1 cellular context compared by ENCODE assay signal in the genomic region with DNA sequence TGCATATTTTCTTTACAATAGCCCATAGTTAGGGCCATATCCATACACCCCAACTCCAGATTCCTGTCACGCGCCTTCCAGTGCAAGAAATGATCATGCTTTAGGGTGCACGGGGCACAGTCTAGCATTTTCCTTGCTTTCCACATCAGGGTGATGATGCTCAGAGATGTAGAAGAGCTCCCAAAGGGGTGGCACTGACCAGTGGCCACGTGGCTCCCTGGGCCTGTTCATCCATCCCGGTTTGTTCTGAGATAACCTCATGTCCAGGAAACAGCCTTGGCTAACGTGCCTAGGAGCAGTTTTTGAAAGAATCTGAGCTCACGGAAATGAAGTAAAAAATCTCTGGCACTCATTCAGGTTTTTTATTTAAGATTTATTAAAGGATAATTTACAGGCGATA.
TF ChIP-seq lines count a peak whose summit lies in the region.

No MANE protein-coding gene starts in this region.

TF ChIP-seq in H1, 55 proteins besides CTCF, POLR2A, EP300 and RAD21:
- TF ChIP-seq CHD1 (IDR thresholded peaks at IDR 0.05; ENCODE audit: low read depth, low read length) (no peak), SIX5 (IDR thresholded peaks at IDR 0.05; ENCODE audit: low read depth, low read length) (no peak), CBX5 (IDR thresholded peaks at IDR 0.05; ENCODE audit: low read depth, low read length) (no peak), KDM1A (IDR thresholded peaks at IDR 0.05; ENCODE audit: borderline replicate concordance, low read length) (no peak), JUN (IDR thresholded peaks at IDR 0.05; ENCODE audit: low read depth, low read length) (no peak), EGR1 (IDR thresholded peaks at IDR 0.05; ENCODE audit: borderline replicate concordance, low read depth, low read length) (no peak), NRF1 (IDR thresholded peaks at IDR 0.05; ENCODE audit: low read depth, low read length) (no peak), GABPA (IDR thresholded peaks at IDR 0.05; ENCODE audit: borderline replicate concordance, insufficient read depth, low read length) (no peak), PHF8 (conservative IDR thresholded peaks at IDR 0.05; ENCODE audit: low read depth, low read length) (no peak), CBX8 (IDR thresholded peaks at IDR 0.05; ENCODE audit: borderline replicate concordance, low read depth, low read length) (no peak), EZH2 (IDR thresholded peaks at IDR 0.05; ENCODE audit: low read depth, low read length, severe bottlenecking) (no peak), TAF1 (IDR thresholded peaks at IDR 0.05; ENCODE audit: low read depth, low read length) (no peak), TBP (IDR thresholded peaks at IDR 0.05; ENCODE audit: low read depth, low read length) (no peak), SIN3A (conservative IDR thresholded peaks at IDR 0.05 in 1 of 2, IDR thresholded peaks at IDR 0.05 in 1 of 2; ENCODE audit: low read depth in 1 of 2, low read length in 2 of 2) (no peak), RNF2 (IDR thresholded peaks at IDR 0.05; ENCODE audit: borderline replicate concordance, low read depth, low read length, missing control alignments, poor library complexity, severe bottlenecking) (no peak)
- TF ChIP-seq, protein P1, sequence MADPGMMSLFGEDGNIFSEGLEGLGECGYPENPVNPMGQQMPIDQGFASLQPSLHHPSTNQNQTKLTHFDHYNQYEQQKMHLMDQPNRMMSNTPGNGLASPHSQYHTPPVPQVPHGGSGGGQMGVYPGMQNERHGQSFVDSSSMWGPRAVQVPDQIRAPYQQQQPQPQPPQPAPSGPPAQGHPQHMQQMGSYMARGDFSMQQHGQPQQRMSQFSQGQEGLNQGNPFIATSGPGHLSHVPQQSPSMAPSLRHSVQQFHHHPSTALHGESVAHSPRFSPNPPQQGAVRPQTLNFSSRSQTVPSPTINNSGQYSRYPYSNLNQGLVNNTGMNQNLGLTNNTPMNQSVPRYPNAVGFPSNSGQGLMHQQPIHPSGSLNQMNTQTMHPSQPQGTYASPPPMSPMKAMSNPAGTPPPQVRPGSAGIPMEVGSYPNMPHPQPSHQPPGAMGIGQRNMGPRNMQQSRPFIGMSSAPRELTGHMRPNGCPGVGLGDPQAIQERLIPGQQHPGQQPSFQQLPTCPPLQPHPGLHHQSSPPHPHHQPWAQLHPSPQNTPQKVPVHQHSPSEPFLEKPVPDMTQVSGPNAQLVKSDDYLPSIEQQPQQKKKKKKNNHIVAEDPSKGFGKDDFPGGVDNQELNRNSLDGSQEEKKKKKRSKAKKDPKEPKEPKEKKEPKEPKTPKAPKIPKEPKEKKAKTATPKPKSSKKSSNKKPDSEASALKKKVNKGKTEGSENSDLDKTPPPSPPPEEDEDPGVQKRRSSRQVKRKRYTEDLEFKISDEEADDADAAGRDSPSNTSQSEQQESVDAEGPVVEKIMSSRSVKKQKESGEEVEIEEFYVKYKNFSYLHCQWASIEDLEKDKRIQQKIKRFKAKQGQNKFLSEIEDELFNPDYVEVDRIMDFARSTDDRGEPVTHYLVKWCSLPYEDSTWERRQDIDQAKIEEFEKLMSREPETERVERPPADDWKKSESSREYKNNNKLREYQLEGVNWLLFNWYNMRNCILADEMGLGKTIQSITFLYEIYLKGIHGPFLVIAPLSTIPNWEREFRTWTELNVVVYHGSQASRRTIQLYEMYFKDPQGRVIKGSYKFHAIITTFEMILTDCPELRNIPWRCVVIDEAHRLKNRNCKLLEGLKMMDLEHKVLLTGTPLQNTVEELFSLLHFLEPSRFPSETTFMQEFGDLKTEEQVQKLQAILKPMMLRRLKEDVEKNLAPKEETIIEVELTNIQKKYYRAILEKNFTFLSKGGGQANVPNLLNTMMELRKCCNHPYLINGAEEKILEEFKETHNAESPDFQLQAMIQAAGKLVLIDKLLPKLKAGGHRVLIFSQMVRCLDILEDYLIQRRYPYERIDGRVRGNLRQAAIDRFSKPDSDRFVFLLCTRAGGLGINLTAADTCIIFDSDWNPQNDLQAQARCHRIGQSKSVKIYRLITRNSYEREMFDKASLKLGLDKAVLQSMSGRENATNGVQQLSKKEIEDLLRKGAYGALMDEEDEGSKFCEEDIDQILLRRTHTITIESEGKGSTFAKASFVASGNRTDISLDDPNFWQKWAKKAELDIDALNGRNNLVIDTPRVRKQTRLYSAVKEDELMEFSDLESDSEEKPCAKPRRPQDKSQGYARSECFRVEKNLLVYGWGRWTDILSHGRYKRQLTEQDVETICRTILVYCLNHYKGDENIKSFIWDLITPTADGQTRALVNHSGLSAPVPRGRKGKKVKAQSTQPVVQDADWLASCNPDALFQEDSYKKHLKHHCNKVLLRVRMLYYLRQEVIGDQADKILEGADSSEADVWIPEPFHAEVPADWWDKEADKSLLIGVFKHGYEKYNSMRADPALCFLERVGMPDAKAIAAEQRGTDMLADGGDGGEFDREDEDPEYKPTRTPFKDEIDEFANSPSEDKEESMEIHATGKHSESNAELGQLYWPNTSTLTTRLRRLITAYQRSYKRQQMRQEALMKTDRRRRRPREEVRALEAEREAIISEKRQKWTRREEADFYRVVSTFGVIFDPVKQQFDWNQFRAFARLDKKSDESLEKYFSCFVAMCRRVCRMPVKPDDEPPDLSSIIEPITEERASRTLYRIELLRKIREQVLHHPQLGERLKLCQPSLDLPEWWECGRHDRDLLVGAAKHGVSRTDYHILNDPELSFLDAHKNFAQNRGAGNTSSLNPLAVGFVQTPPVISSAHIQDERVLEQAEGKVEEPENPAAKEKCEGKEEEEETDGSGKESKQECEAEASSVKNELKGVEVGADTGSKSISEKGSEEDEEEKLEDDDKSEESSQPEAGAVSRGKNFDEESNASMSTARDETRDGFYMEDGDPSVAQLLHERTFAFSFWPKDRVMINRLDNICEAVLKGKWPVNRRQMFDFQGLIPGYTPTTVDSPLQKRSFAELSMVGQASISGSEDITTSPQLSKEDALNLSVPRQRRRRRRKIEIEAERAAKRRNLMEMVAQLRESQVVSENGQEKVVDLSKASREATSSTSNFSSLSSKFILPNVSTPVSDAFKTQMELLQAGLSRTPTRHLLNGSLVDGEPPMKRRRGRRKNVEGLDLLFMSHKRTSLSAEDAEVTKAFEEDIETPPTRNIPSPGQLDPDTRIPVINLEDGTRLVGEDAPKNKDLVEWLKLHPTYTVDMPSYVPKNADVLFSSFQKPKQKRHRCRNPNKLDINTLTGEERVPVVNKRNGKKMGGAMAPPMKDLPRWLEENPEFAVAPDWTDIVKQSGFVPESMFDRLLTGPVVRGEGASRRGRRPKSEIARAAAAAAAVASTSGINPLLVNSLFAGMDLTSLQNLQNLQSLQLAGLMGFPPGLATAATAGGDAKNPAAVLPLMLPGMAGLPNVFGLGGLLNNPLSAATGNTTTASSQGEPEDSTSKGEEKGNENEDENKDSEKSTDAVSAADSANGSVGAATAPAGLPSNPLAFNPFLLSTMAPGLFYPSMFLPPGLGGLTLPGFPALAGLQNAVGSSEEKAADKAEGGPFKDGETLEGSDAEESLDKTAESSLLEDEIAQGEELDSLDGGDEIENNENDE (IDR thresholded peaks at IDR 0.05; ENCODE audit: insufficient replicate concordance, low read length): no peak
- TF ChIP-seq, protein P2, sequence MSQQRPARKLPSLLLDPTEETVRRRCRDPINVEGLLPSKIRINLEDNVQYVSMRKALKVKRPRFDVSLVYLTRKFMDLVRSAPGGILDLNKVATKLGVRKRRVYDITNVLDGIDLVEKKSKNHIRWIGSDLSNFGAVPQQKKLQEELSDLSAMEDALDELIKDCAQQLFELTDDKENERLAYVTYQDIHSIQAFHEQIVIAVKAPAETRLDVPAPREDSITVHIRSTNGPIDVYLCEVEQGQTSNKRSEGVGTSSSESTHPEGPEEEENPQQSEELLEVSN (IDR thresholded peaks at IDR 0.05): no peak
